Comparison of ENCODE assay signal across 29 cellular contexts in genomic region chr11:56103210-56103737, GRCh38. TPM values are rescaled to one million over a fixed set of nuclear protein-coding genes. Genes with fewer than 3 reads are reported as not detected.
DNase-seq lines count a peak whose midpoint lies in the region; FAIRE-seq lines count a peak whose summit lies in the region.
"Had no signal": no experiment of that assay in that cellular context is flagged by ENCODE, and none has a peak within 500 bp of the region (broad histone marks: within the 10 kb centered on the region; RNA-seq: fewer than 3 reads in every experiment).

A gene with protein sequence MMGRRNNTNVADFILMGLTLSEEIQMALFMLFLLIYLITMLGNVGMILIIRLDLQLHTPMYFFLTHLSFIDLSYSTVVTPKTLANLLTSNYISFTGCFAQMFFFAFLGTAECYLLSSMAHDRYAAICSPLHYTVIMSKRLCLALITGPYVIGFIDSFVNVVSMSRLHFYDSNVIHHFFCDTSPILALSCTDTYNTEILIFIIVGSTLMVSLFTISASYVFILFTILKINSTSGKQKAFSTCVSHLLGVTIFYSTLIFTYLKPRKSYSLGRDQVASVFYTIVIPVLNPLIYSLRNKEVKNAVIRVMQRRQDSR (plus strand): TSS chr11:56103687. CDS start chr11:56105043, 1,356 bp downstream.

- H3K18ac ChIP-seq in neuronal stem cell (ENCODE audit: low read length) = no peak within 1 kb of the TSS

- no peak within 1 kb of the TSS for H3K14ac ChIP-seq in neuronal stem cell (ENCODE audit: low read length)

- no peak within 1 kb of the TSS for H4K91ac ChIP-seq in neuronal stem cell (ENCODE audit: low read depth, low read length, poor library complexity)

- H3K4me2 ChIP-seq in neuronal stem cell (ENCODE audit: insufficient read depth, low read length, poor library complexity, severe bottlenecking) = no peak within 1 kb of the TSS
- H3K4me2 ChIP-seq: A549 had no signal

- DNase-seq in H4 (ENCODE audit: low spot score) = peak; percentile 6
- no peak for DNase-seq in neuronal stem cell (ENCODE audit: low spot score)
- no peak for DNase-seq in SW480 (ENCODE audit: low spot score)
- DNase-seq in NCI-H1417 treated with DMSO at 0.1 percent for 48 hours (lab: John Stamatoyannopoulos, UW) = no peak
- DNase-seq in GDM1 (lab: John Stamatoyannopoulos, UW) = no peak
- DNase-seq: C1 segment of cervical spinal cord; CD4-positive, alpha-beta memory T cell; COR-L47; DMS53; NCI-H1092; NCI-H1436 treated with DMSO at 0.1 percent for 48 hours; NCI-H187 treated with DMSO at 0.1 percent for 48 hours; NCI-H226; NCI-H510A; NCI-H69; NK-92 treated with Interleukin-12 subunit alpha and Interleukin-12 subunit beta, amount 100 ng/mL, for 24 hours; PC-3; T-helper 1 cell had no signal

- no peak within 1 kb of the TSS for H3K23ac ChIP-seq in neuronal stem cell (ENCODE audit: low read depth, low read length, poor library complexity)

- H2BK120ac ChIP-seq in neuronal stem cell (ENCODE audit: low read depth, low read length) = no peak within 1 kb of the TSS

- H3K36me3 ChIP-seq in neuronal stem cell (replicated peaks in 1 of 2; ENCODE audit: control insufficient read depth in 2 of 2, insufficient read depth in 2 of 2, low read length in 2 of 2) = no peaks in the 10 kb centered on the region
- H3K36me3 ChIP-seq: SJSA1 had no signal

- no peak within 1 kb of the TSS for H3K4me3 ChIP-seq in neuronal stem cell (ENCODE audit: low read length in 2 of 2)
- H3K4me3 ChIP-seq: A549, GM12878, SJSA1 had no signal

- H3K9ac ChIP-seq in neuronal stem cell (ENCODE audit: low read depth, low read length, poor library complexity) = no peak within 1 kb of the TSS

- no peak within 1 kb of the TSS for H2BK12ac ChIP-seq in neuronal stem cell (ENCODE audit: low read length)

- no peak within 1 kb of the TSS for H3K27ac ChIP-seq in neuronal stem cell (replicated peaks; ENCODE audit: low read length)
- H3K27ac ChIP-seq: A549, HL-60, SJSA1 had no signal

- H3K79me1 ChIP-seq in neuronal stem cell (ENCODE audit: low read depth, low read length) = no peaks in the 10 kb centered on the region

- H3K9me3 ChIP-seq in neuronal stem cell (replicated peaks in 1 of 2; ENCODE audit: control insufficient read depth in 2 of 2, insufficient read depth in 1 of 2, low read depth in 1 of 2, low read length in 2 of 2) = no peaks in the 10 kb centered on the region
- H3K9me3 ChIP-seq: A549, SJSA1 had no signal

- H3K4me1 ChIP-seq in neuronal stem cell (ENCODE audit: control insufficient read depth in 2 of 2, insufficient read depth in 1 of 2, low read depth in 1 of 2, low read length in 2 of 2) = no peaks in the 10 kb centered on the region
- H3K4me1 ChIP-seq: A549, SJSA1 had no signal

- no peak within 1 kb of the TSS for H2BK5ac ChIP-seq in neuronal stem cell (ENCODE audit: low read length)

- no peaks in the 10 kb centered on the region for H3K27me3 ChIP-seq in neuronal stem cell (ENCODE audit: control insufficient read depth in 3 of 3, insufficient read depth in 3 of 3, low read depth in 1 of 3, low read length in 3 of 3)
- H3K27me3 ChIP-seq: SJSA1 had no signal

- no peak within 1 kb of the TSS for H2AFZ ChIP-seq in neuronal stem cell (ENCODE audit: low read length)

- peak; percentile 97 for FAIRE-seq in A204.1 (lab: Jason Lieb, UNC)
- peak; percentile 90 for FAIRE-seq in TTC549 (lab: Jason Lieb, UNC)
- FAIRE-seq: A549, GM12878, H1 had no signal

- H2AK5ac ChIP-seq in neuronal stem cell (ENCODE audit: low read depth, low read length) = no peak within 1 kb of the TSS

- no peak within 1 kb of the TSS for H3K4ac ChIP-seq in neuronal stem cell (ENCODE audit: low read length)

- peak within 1 kb of the TSS; percentile 43 for H4K8ac ChIP-seq in neuronal stem cell (ENCODE audit: low read depth, low read length)

- no peak within 1 kb of the TSS for H2BK15ac ChIP-seq in neuronal stem cell (ENCODE audit: low read length)

RNA-seq across cellular contexts. Expression of the gene that starts here (rescaled TPM):
- total RNA-seq in H4 (2014; rRNA removed; shearing (Covaris generic)) = not detected in 2 replicates
- not detected for polyA plus RNA-seq in neuronal stem cell (2013, experiment 1 of 2)
- not detected for polyA plus RNA-seq in neuronal stem cell (2013, experiment 2 of 2)
- total RNA-seq: CD4-positive, alpha-beta memory T cell; Daoy; G401; GM12878; H1; PC-3; Right ventricle myocardium inferior; RPMI7951; SJSA1 had no signal
- polyA plus RNA-seq: A549; CD4-positive, alpha-beta memory T cell; GM12878; H1 had no signal

Comparison
In these comparisons a context has a peak if more than half of its experiments do, and no peak if none do; other contexts are left out.
1. Peak in DNase-seq in H4; RNA of the gene not detected or under 1 TPM.